ENCODE assay signal across 8 cellular contexts in genomic region chr7:90118546-90119177, GRCh38. TPM values are rescaled to one million over a fixed set of nuclear protein-coding genes. Genes with fewer than 3 reads are reported as not detected.
DNase-seq lines count a peak whose midpoint lies in the region; TF ChIP-seq lines count a peak whose summit lies in the region.
"Not testable (repeated sequence)": the region's sequence is repeated elsewhere in the genome, so short reads cannot be mapped to it uniquely, and the experiment has no call there.

No MANE protein-coding gene starts in this region.

- not testable (repeated sequence) for H3K27ac Mint-ChIP-seq in activated naive CD4-positive, alpha-beta T cell treated with anti-CD3 and anti-CD28 coated beads, Interleukin-2, amount 10 ng/mL, durations not matched to agents 7 days and 5 days

- not testable (repeated sequence) for H3K27me3 ChIP-seq in Peyer's patch; left ventricle myocardium inferior (ENCODE audit: low read depth); thyroid gland
- peaks cover 0 to 21% of the 10 kb centered on the region in 2 experiments for H3K27me3 ChIP-seq in mesenchymal stem cell (ENCODE audit: control insufficient read depth in 1 of 2, insufficient read depth in 1 of 2, low read length in 2 of 2)

- WGBS in mesenchymal stem cell: 3% methylated on average over 30 of the region's 48 CpGs
- 1 to 2% methylated on average over 36 to 38 of the region's 48 CpGs for WGBS in thyroid gland, 2 donors

- H3K9ac ChIP-seq in mesenchymal stem cell (ENCODE audit: low read length): peak overlapping the region; percentile 57

- H2AK5ac ChIP-seq in mesenchymal stem cell (ENCODE audit: low read length, severe bottlenecking): not testable (repeated sequence)

- H3K9me3 ChIP-seq in Peyer's patch; left ventricle myocardium inferior (replicated peaks); mesenchymal stem cell (ENCODE audit: control insufficient read depth, low read length); thyroid gland: not testable (repeated sequence)

- H2BK120ac ChIP-seq in mesenchymal stem cell (ENCODE audit: low read depth, low read length): not testable (repeated sequence)

- H3K36me3 ChIP-seq in Peyer's patch; left ventricle myocardium inferior; mesenchymal stem cell (ENCODE audit: control insufficient read depth in 1 of 2, insufficient read depth in 2 of 2, low read depth in 1 of 2, low read length in 2 of 2); thyroid gland: not testable (repeated sequence)

- not testable (repeated sequence) for H3K18ac ChIP-seq in mesenchymal stem cell (ENCODE audit: low read depth in 1 of 2, low read length in 2 of 2)

- H2BK15ac ChIP-seq in mesenchymal stem cell (ENCODE audit: low read depth, poor library complexity, severe bottlenecking): not testable (repeated sequence)

- intact Hi-C loops in left ventricle myocardium inferior (cut with micrococcal nuclease); thyroid gland (cut with DNase I): not testable (repeated sequence)

- H3K9me3 Mint-ChIP-seq in activated naive CD4-positive, alpha-beta T cell treated with anti-CD3 and anti-CD28 coated beads, Interleukin-2, amount 10 ng/mL, durations not matched to agents 7 days and 5 days: not testable (repeated sequence)

- not testable (repeated sequence) for H4K8ac ChIP-seq in mesenchymal stem cell (ENCODE audit: low read length)

- H3K4me1 Mint-ChIP-seq in activated naive CD4-positive, alpha-beta T cell treated with anti-CD3 and anti-CD28 coated beads, Interleukin-2, amount 10 ng/mL, durations not matched to agents 7 days and 5 days: peaks cover 12% of the 10 kb centered on the region

- not testable (repeated sequence) for TF ChIP-seq POLR2A in Peyer's patch (IDR thresholded peaks at IDR 0.05); thyroid gland (IDR thresholded peaks at IDR 0.05)

- not testable (repeated sequence) for H3K4me1 ChIP-seq in Peyer's patch, thyroid gland
- H3K4me1 ChIP-seq in left ventricle myocardium inferior (peaks cover 15% of the 10 kb centered on the region), mesenchymal stem cell (ENCODE audit: control insufficient read depth, insufficient read depth, low read depth, low read length) (peaks cover 11% of the 10 kb centered on the region)

- not testable (repeated sequence) for H3K14ac ChIP-seq in mesenchymal stem cell (ENCODE audit: low read length in 2 of 2)

- H3K27ac ChIP-seq in Peyer's patch; mesenchymal stem cell (ENCODE audit: low read length, poor library complexity, severe bottlenecking); thyroid gland: not testable (repeated sequence)
- peak overlapping the region; percentile 84 for H3K27ac ChIP-seq in left ventricle myocardium inferior (replicated peaks)

- DNase-seq in EL: peak; percentile 7
- not testable (repeated sequence) for DNase-seq in Peyer's patch; activated naive CD4-positive, alpha-beta T cell treated with anti-CD3 and anti-CD28 coated beads, Interleukin-2, amount 10 ng/mL, durations not matched to agents 7 days and 5 days
- DNase-seq in dermis blood vessel endothelial cell: peak; percentile 19
- DNase-seq in left ventricle myocardium inferior: peak; percentile 16
- DNase-seq in mesenchymal stem cell: peak; percentile 5
- peak; percentile 50 for DNase-seq in putamen (ENCODE audit: low spot score)
- peak; percentile 32 to 39 for DNase-seq in thyroid gland

- H4K91ac ChIP-seq in mesenchymal stem cell (ENCODE audit: low read length): not testable (repeated sequence)

- H3K23ac ChIP-seq in mesenchymal stem cell (ENCODE audit: low read length in 2 of 2): not testable (repeated sequence)

- H3K4me3 Mint-ChIP-seq in activated naive CD4-positive, alpha-beta T cell treated with anti-CD3 and anti-CD28 coated beads, Interleukin-2, amount 10 ng/mL, durations not matched to agents 7 days and 5 days: peak overlapping the region; percentile 64

- H3K36me3 Mint-ChIP-seq in activated naive CD4-positive, alpha-beta T cell treated with anti-CD3 and anti-CD28 coated beads, Interleukin-2, amount 10 ng/mL, durations not matched to agents 7 days and 5 days: not testable (repeated sequence)

- H3K4me3 ChIP-seq in Peyer's patch (peak overlapping the region; percentile 20 to 45 (median 30)), left ventricle myocardium inferior (peak overlapping the region; percentile 76), mesenchymal stem cell (ENCODE audit: insufficient read depth in 1 of 2, low read depth in 1 of 2, low read length in 2 of 2) (peak overlapping the region; percentile 47 to 76), thyroid gland (replicated peaks in 1 of 3) (peak overlapping the region in 1 of 3 donors; percentile 35)

- not testable (repeated sequence) for H3K79me1 ChIP-seq in mesenchymal stem cell (replicated peaks; ENCODE audit: low read length, poor library complexity, severe bottlenecking)

- peaks cover 36% of the 10 kb centered on the region for H3K27me3 Mint-ChIP-seq in activated naive CD4-positive, alpha-beta T cell treated with anti-CD3 and anti-CD28 coated beads, Interleukin-2, amount 10 ng/mL, durations not matched to agents 7 days and 5 days

- not testable (repeated sequence) for H3K4ac ChIP-seq in mesenchymal stem cell (ENCODE audit: low read depth in 1 of 2, low read length in 2 of 2)

- peak overlapping the region; percentile 89 for H3K4me2 ChIP-seq in mesenchymal stem cell (ENCODE audit: low read length, poor library complexity, severe bottlenecking)

- H2AFZ ChIP-seq in mesenchymal stem cell (ENCODE audit: low read depth, low read length): not testable (repeated sequence)

- H2BK5ac ChIP-seq in mesenchymal stem cell (ENCODE audit: low read depth, low read length, poor library complexity, severe bottlenecking): not testable (repeated sequence)

- H2BK12ac ChIP-seq in mesenchymal stem cell (ENCODE audit: low read length in 2 of 2): not testable (repeated sequence)

- CTCF ChIA-PET in activated naive CD4-positive, alpha-beta T cell treated with anti-CD3 and anti-CD28 coated beads, Interleukin-2, amount 10 ng/mL, durations not matched to agents 7 days and 5 days (lab: Charles Lee): interaction anchor here (0.6 kb wide), 1 partner anchor 1619 kb away, joined by 3 read pairs; no protein-coding TSS in a partner anchor

- TF ChIP-seq CTCF in Peyer's patch (IDR thresholded peaks at IDR 0.05); left ventricle myocardium inferior (IDR thresholded peaks at IDR 0.05; ENCODE audit: borderline replicate concordance); thyroid gland (IDR thresholded peaks at IDR 0.05): not testable (repeated sequence)

RNA-seq across cellular contexts. Expression of gene STEAP1, which starts 35.6 kb away (rescaled TPM):
- 1 to 10 TPM; 2.0 to 6.6 (median 3.9) TPM for total RNA-seq in Peyer's patch
- total RNA-seq in dermis blood vessel endothelial cell: 11.1 and 27.6 TPM in 2 replicates
- total RNA-seq in left ventricle myocardium inferior: 1.2 TPM
- not detected for polyA plus RNA-seq in mesenchymal stem cell (2013, experiment 1 of 2)
- polyA plus RNA-seq in mesenchymal stem cell (2013, experiment 2 of 2): 0.12 TPM
- 10 to 100 TPM in 1 of 4 donors, 1 to 10 TPM in 3; 1.4 to 27.5 (median 7.3) TPM for total RNA-seq in thyroid gland
